Comparison of ENCODE assay signal across 1 cellular context in genomic region chr6:35031611-35032529, GRCh38.
TF ChIP-seq lines count a peak whose summit lies in the region.

No MANE protein-coding gene starts in this region.

TF ChIP-seq in HepG2, 621 proteins besides CTCF, POLR2A, EP300 and RAD21 (continued from another document and continues in another):
- TF ChIP-seq ZNF770 (CRISPR knock-in tag; IDR thresholded peaks at IDR 0.05), result peak; percentile 35; the same call in 1 of the 2 replicates
- TF ChIP-seq ZKSCAN8 (CRISPR knock-in tag; IDR thresholded peaks at IDR 0.05; ENCODE audit: borderline replicate concordance), result no peak
- no peak for TF ChIP-seq ZNF563 (CRISPR knock-in tag; IDR thresholded peaks at IDR 0.05)
- no peak for TF ChIP-seq ZBTB7B (CRISPR knock-in tag; IDR thresholded peaks at IDR 0.05)
- TF ChIP-seq BHLHE40 (IDR thresholded peaks at IDR 0.05; ENCODE audit: low read length), result no peak
- TF ChIP-seq JDP2 (CRISPR knock-in tag; IDR thresholded peaks at IDR 0.05; ENCODE audit: borderline replicate concordance), result no peak
- no peak for TF ChIP-seq ERF (CRISPR knock-in tag; IDR thresholded peaks at IDR 0.05)
- TF ChIP-seq ZNF160 (CRISPR knock-in tag; IDR thresholded peaks at IDR 0.05), result no peak
- TF ChIP-seq ZNF367 (CRISPR knock-in tag; IDR thresholded peaks at IDR 0.05; ENCODE audit: borderline replicate concordance), result no peak
- no peak for TF ChIP-seq ZNF83 (CRISPR knock-in tag; IDR thresholded peaks at IDR 0.05; ENCODE audit: borderline replicate concordance)
- TF ChIP-seq E2F2 (CRISPR knock-in tag; IDR thresholded peaks at IDR 0.05; ENCODE audit: borderline replicate concordance), result no peak
- TF ChIP-seq ZNF382 (CRISPR knock-in tag; IDR thresholded peaks at IDR 0.05; ENCODE audit: borderline replicate concordance), result no peak
- TF ChIP-seq ZBTB34 (CRISPR knock-in tag; IDR thresholded peaks at IDR 0.05), result no peak
- no peak for TF ChIP-seq POLR2AphosphoS5 (IDR thresholded peaks at IDR 0.05; ENCODE audit: low read depth, low read length)
- TF ChIP-seq PRDM4 (CRISPR knock-in tag; IDR thresholded peaks at IDR 0.05; ENCODE audit: borderline replicate concordance), result no peak
- TF ChIP-seq ZNF207 (IDR thresholded peaks at IDR 0.05; ENCODE audit: borderline replicate concordance), result no peak
- no peak for TF ChIP-seq ZBTB3 (CRISPR knock-in tag; IDR thresholded peaks at IDR 0.05; ENCODE audit: borderline replicate concordance, low read depth)
- TF ChIP-seq FOXC1 (CRISPR knock-in tag; IDR thresholded peaks at IDR 0.05; ENCODE audit: borderline replicate concordance), result no peak
- no peak for TF ChIP-seq LBX2 (CRISPR knock-in tag; IDR thresholded peaks at IDR 0.05; ENCODE audit: borderline replicate concordance)
- TF ChIP-seq ZSCAN12 (CRISPR knock-in tag; IDR thresholded peaks at IDR 0.05), result no peak
- TF ChIP-seq U2AF1 (optimal IDR thresholded peaks at IDR 0.05; ENCODE audit: low read depth, low read length), result no peak
- no peak for TF ChIP-seq DNMT1 (CRISPR knock-in tag; IDR thresholded peaks at IDR 0.05)
- no peak for TF ChIP-seq RBM22 (optimal IDR thresholded peaks at IDR 0.05; ENCODE audit: low read length)
- TF ChIP-seq CHD4 (IDR thresholded peaks at IDR 0.05; ENCODE audit: borderline replicate concordance, low read length), result peak; percentile 59; the same call in 1 of the 2 replicates
- no peak for TF ChIP-seq DNMT3B (CRISPR knock-in tag; conservative IDR thresholded peaks at IDR 0.05)
- no peak for TF ChIP-seq ZIK1 (CRISPR knock-in tag; IDR thresholded peaks at IDR 0.05; ENCODE audit: borderline replicate concordance, low read depth)
- no peak for TF ChIP-seq CCAR2 (optimal IDR thresholded peaks at IDR 0.05; ENCODE audit: low read depth, low read length)
- no peak for TF ChIP-seq YY1 (IDR thresholded peaks at IDR 0.05; ENCODE audit: insufficient read depth, insufficient replicate concordance, low read depth, low read length)
- TF ChIP-seq NR2C2 (CRISPR knock-in tag; IDR thresholded peaks at IDR 0.05; ENCODE audit: borderline replicate concordance), result no peak
- no peak for TF ChIP-seq ZNF446 (CRISPR knock-in tag; IDR thresholded peaks at IDR 0.05)
- no peak for TF ChIP-seq HNRNPL (IDR thresholded peaks at IDR 0.05; ENCODE audit: low read depth, low read length)
- TF ChIP-seq KDM5A (IDR thresholded peaks at IDR 0.05; ENCODE audit: borderline replicate concordance, low read length), result no peak
- TF ChIP-seq MIER2 (CRISPR knock-in tag; IDR thresholded peaks at IDR 0.05), result no peak
- no peak for TF ChIP-seq ZFP36L2 (CRISPR knock-in tag; IDR thresholded peaks at IDR 0.05)
- TF ChIP-seq ZNF138 (CRISPR knock-in tag; IDR thresholded peaks at IDR 0.05; ENCODE audit: low read depth), result no peak
- no peak for TF ChIP-seq LCORL (IDR thresholded peaks at IDR 0.05)
- TF ChIP-seq LCORL (CRISPR knock-in tag; IDR thresholded peaks at IDR 0.05), result no peak
- TF ChIP-seq ZBTB40 (IDR thresholded peaks at IDR 0.05), result no peak
- no peak for TF ChIP-seq ZBTB40 (CRISPR knock-in tag; IDR thresholded peaks at IDR 0.05)
- TF ChIP-seq HBP1 (CRISPR knock-in tag; IDR thresholded peaks at IDR 0.05; ENCODE audit: low read depth), result no peak
- TF ChIP-seq TCF12 (IDR thresholded peaks at IDR 0.05), result no peak
- no peak for TF ChIP-seq TCF12 (CRISPR knock-in tag; IDR thresholded peaks at IDR 0.05)
- TF ChIP-seq ZNF20 (CRISPR knock-in tag; IDR thresholded peaks at IDR 0.05), result no peak
- TF ChIP-seq THAP8 (CRISPR knock-in tag; IDR thresholded peaks at IDR 0.05; ENCODE audit: borderline replicate concordance), result no peak
- TF ChIP-seq ZNF234 (CRISPR knock-in tag; conservative IDR thresholded peaks at IDR 0.05), result no peak
- no peak for TF ChIP-seq YEATS2 (CRISPR knock-in tag; IDR thresholded peaks at IDR 0.05; ENCODE audit: borderline replicate concordance)
- TF ChIP-seq NR2F6 (IDR thresholded peaks at IDR 0.05), result no peak
- peak; percentile 69 for TF ChIP-seq NR2F6 (CRISPR knock-in tag; IDR thresholded peaks at IDR 0.05)
